In genomic region chrX:9534686-9535085, GRCh38 we compare ENCODE assay signal across 12 cellular contexts.
DNase-seq lines count a peak whose midpoint lies in the region; ATAC-seq and TF ChIP-seq lines count a peak whose summit lies in the region.
"Had no signal": no experiment of that assay in that cellular context is flagged by ENCODE, and none has a peak within 500 bp of the region (broad histone marks: within the 10 kb centered on the region; RNA-seq: fewer than 3 reads in every experiment).

No MANE protein-coding gene starts in this region.

- H3K4me1 ChIP-seq in uterus: no peaks in the 10 kb centered on the region

- no peaks in the 10 kb centered on the region for H3K36me3 ChIP-seq in uterus

- intact Hi-C loops in left ventricle myocardium superior (cut with micrococcal nuclease): no loop called here
- intact Hi-C loops in left cardiac atrium (cut with DNase I): no loop called here
- intact Hi-C loops in uterus (cut with DNase I; ENCODE audit: low total_unique reads): no loop called here

- no peak overlapping the region for H3K4me3 ChIP-seq in uterus

- TF ChIP-seq POLR2A in uterus (IDR thresholded peaks at IDR 0.05): no peak

- no peak for TF ChIP-seq CTCF in uterus (IDR thresholded peaks at IDR 0.05)

- H3K9me3 ChIP-seq in uterus: no peaks in the 10 kb centered on the region
- H3K9me3 ChIP-seq: SK-N-SH had no signal

- H3K27me3 ChIP-seq in uterus: no peaks in the 10 kb centered on the region

- H3K27ac ChIP-seq in angular gyrus (ENCODE audit: low read depth, low read length): peak overlapping the region; percentile 10
- H3K27ac ChIP-seq in uterus: peak overlapping the region; percentile 8 to 32
- H3K27ac ChIP-seq: C4-2B had no signal

- DNase-seq in left ventricle myocardium superior (no peak), left cardiac atrium (no peak), globus pallidus (ENCODE audit: low spot score) (peak; percentile 70), uterus (peak; percentile 34), mucosa of gallbladder (ENCODE audit: low spot score) (no peak), iPS-NIHi7 (ENCODE audit: extremely low spot score) (no peak)
- DNase-seq in activated CD8-positive, alpha-beta memory T cell treated with anti-CD3 and anti-CD28 coated beads for 24 hours: no peak
- DNase-seq: SK-N-SH; stimulated activated CD4-positive, alpha-beta T cell treated with anti-CD3 and anti-CD28 coated beads, Interleukin-2, amount 100 ng/mL, for 24 hours had no signal

- ATAC-seq in left ventricle myocardium superior (peak; percentile 23), left cardiac atrium (no peak)
- ATAC-seq: activated naive CD4-positive, alpha-beta T cell treated with anti-CD3 and anti-CD28 coated beads, Interleukin-2, amount 50 U/mL, for 72 hours had no signal

Comparison
In these comparisons a context has a peak if more than half of its experiments do, and no peak if none do; other contexts are left out.
1. DNase-seq: peak in globus pallidus (single experiment) and uterus (2 of 2); none in left ventricle myocardium superior (single experiment), left cardiac atrium (single experiment), activated CD8-positive, alpha-beta memory T cell treated with anti-CD3 and anti-CD28 coated beads for 24 hours (single experiment), mucosa of gallbladder (single experiment) and iPS-NIHi7 (single experiment).